ENCODE assay signal across 12 cellular contexts in the genomic region with DNA sequence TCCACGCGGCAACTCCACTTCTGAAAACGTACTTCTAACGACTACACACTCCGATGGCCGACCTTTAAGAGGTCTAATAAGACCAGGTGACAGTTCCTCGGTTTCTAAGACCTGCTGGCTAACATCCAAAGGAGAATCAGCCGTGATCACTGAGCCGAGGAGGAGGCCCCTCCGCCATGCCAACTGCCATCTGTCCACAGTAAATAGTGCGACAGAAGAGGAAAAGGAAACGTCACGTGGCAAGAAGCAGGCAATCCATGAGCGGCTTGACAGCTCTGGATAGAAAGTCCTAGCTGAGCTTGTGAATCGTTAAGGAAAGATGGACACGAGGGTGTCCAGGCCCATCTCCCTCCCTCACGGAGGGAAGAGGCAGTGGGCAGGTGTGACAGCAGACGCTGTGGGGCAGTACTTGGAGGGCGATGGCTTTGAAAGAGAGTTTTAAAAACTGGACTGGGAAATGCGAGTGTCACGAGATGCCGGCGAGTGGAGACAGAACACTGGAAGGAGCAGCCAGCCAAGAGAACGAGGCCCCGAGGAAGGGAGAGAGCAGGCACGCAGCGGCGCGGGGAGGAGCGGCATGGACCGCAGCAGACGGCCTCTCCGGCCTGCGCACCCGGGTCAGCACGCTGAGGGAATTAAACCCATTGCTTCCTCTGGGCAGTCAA.
A peak's percentile ranks its signal among the peaks of the same experiment; 100 is the strongest.
DNase-seq lines count a peak whose midpoint lies in the region; ATAC-seq and TF ChIP-seq lines count a peak whose summit lies in the region.
"Had no signal": no experiment of that assay in that cellular context is flagged by ENCODE, and none has a peak within 500 bp of the region (broad histone marks: within the 10 kb centered on the region; RNA-seq: fewer than 3 reads in every experiment).

No MANE protein-coding gene starts in this region.

- POLR2A ChIA-PET in activated CD4-positive, alpha-beta memory T cell treated with anti-CD3 and anti-CD28 coated beads for 36 hours (lab: Charles Lee), result no interaction called here

- H3K4me3 Mint-ChIP-seq in activated naive CD4-positive, alpha-beta T cell treated with anti-CD3 and anti-CD28 coated beads, Interleukin-2, amount 10 ng/mL, durations not matched to agents 7 days and 5 days, result no peak overlapping the region
- no peak overlapping the region for H3K4me3 Mint-ChIP-seq in activated CD4-positive, alpha-beta memory T cell treated with anti-CD3 and anti-CD28 coated beads for 36 hours
- H3K4me3 Mint-ChIP-seq: activated CD8-positive, alpha-beta memory T cell treated with anti-CD3 and anti-CD28 coated beads, Interleukin-2, amount 10 ng/mL, durations not matched to agents 7 days and 5 days; activated naive CD4-positive, alpha-beta T cell treated with anti-CD3 and anti-CD28 coated beads, Interleukin-2, amount 50 U/mL, for 24 hours had no signal

- H3K4me1 Mint-ChIP-seq in activated naive CD4-positive, alpha-beta T cell treated with anti-CD3 and anti-CD28 coated beads, Interleukin-2, amount 10 ng/mL, durations not matched to agents 7 days and 5 days, result peaks cover 11% of the 10 kb centered on the region
- no peaks in the 10 kb centered on the region for H3K4me1 Mint-ChIP-seq in activated CD4-positive, alpha-beta memory T cell treated with anti-CD3 and anti-CD28 coated beads for 36 hours (ENCODE audit: low read depth)
- H3K4me1 Mint-ChIP-seq: activated CD8-positive, alpha-beta memory T cell treated with anti-CD3 and anti-CD28 coated beads, Interleukin-2, amount 10 ng/mL, durations not matched to agents 7 days and 5 days had no signal

- H3K27ac Mint-ChIP-seq in activated naive CD4-positive, alpha-beta T cell treated with anti-CD3 and anti-CD28 coated beads, Interleukin-2, amount 10 ng/mL, durations not matched to agents 7 days and 5 days, result peak overlapping the region; percentile 24
- H3K27ac Mint-ChIP-seq in activated CD4-positive, alpha-beta memory T cell treated with anti-CD3 and anti-CD28 coated beads for 36 hours, result no peak overlapping the region
- H3K27ac Mint-ChIP-seq: activated CD8-positive, alpha-beta memory T cell treated with anti-CD3 and anti-CD28 coated beads, Interleukin-2, amount 10 ng/mL, durations not matched to agents 7 days and 5 days; activated naive CD4-positive, alpha-beta T cell treated with anti-CD3 and anti-CD28 coated beads, Interleukin-2, amount 50 U/mL, for 24 hours had no signal

- no peaks in the 10 kb centered on the region for H3K36me3 Mint-ChIP-seq in activated naive CD4-positive, alpha-beta T cell treated with anti-CD3 and anti-CD28 coated beads, Interleukin-2, amount 10 ng/mL, durations not matched to agents 7 days and 5 days
- peaks cover 4% of the 10 kb centered on the region for H3K36me3 Mint-ChIP-seq in activated CD4-positive, alpha-beta memory T cell treated with anti-CD3 and anti-CD28 coated beads for 36 hours
- H3K36me3 Mint-ChIP-seq: activated CD8-positive, alpha-beta memory T cell treated with anti-CD3 and anti-CD28 coated beads, Interleukin-2, amount 10 ng/mL, durations not matched to agents 7 days and 5 days had no signal

- peak overlapping the region in 14 of 59 donors; percentile 6 to 34 (median 13) for H3K4me3 ChIP-seq in dorsolateral prefrontal cortex
- H3K4me3 ChIP-seq: MG63 had no signal

- no peaks in the 10 kb centered on the region for H3K9me3 Mint-ChIP-seq in activated naive CD4-positive, alpha-beta T cell treated with anti-CD3 and anti-CD28 coated beads, Interleukin-2, amount 10 ng/mL, durations not matched to agents 7 days and 5 days
- H3K9me3 Mint-ChIP-seq in activated CD4-positive, alpha-beta memory T cell treated with anti-CD3 and anti-CD28 coated beads for 36 hours, result no peaks in the 10 kb centered on the region
- H3K9me3 Mint-ChIP-seq: activated naive CD4-positive, alpha-beta T cell treated with anti-CD3 and anti-CD28 coated beads, Interleukin-2, amount 50 U/mL, for 24 hours had no signal

- no peaks in the 10 kb centered on the region for H3K27me3 Mint-ChIP-seq in activated naive CD4-positive, alpha-beta T cell treated with anti-CD3 and anti-CD28 coated beads, Interleukin-2, amount 10 ng/mL, durations not matched to agents 7 days and 5 days
- H3K27me3 Mint-ChIP-seq in activated CD4-positive, alpha-beta memory T cell treated with anti-CD3 and anti-CD28 coated beads for 36 hours, result no peaks in the 10 kb centered on the region
- H3K27me3 Mint-ChIP-seq: activated CD8-positive, alpha-beta memory T cell treated with anti-CD3 and anti-CD28 coated beads, Interleukin-2, amount 10 ng/mL, durations not matched to agents 7 days and 5 days; activated naive CD4-positive, alpha-beta T cell treated with anti-CD3 and anti-CD28 coated beads, Interleukin-2, amount 50 U/mL, for 24 hours had no signal

- H3K27ac ChIP-seq in dorsolateral prefrontal cortex, result peak overlapping the region in 49 of 59 donors; percentile 7 to 92 (median 59)

- no peak for ATAC-seq in GM18498 (IDR thresholded peaks at IDR 0.05; ENCODE audit: unreplicated experiment)
- ATAC-seq in HG02678 (IDR thresholded peaks at IDR 0.05; ENCODE audit: unreplicated experiment), result no peak

- no peak for DNase-seq in activated naive CD4-positive, alpha-beta T cell treated with anti-CD3 and anti-CD28 coated beads, Interleukin-2, amount 10 ng/mL, durations not matched to agents 7 days and 5 days
- DNase-seq in activated naive CD4-positive, alpha-beta T cell (lab: John Stamatoyannopoulos, UW), result no peak
- DNase-seq in NCI-H524 (lab: John Stamatoyannopoulos, UW) (peak; percentile 98 to 99), dorsolateral prefrontal cortex (peak in 1 of 10 donors; percentile 84), UCSD-AML1 (lab: John Stamatoyannopoulos, UW; ENCODE audit: unreplicated experiment) (no peak)
- DNase-seq in activated CD4-positive, alpha-beta memory T cell treated with anti-CD3 and anti-CD28 coated beads for 36 hours, result no peak
- DNase-seq: stimulated activated CD4-positive, alpha-beta T cell treated with anti-CD3 and anti-CD28 coated beads, Interleukin-12 subunit alpha, Interleukin-12 subunit beta, amount 100 ng/mL, for 4 hours had no signal

- CTCF ChIA-PET in activated naive CD4-positive, alpha-beta T cell treated with anti-CD3 and anti-CD28 coated beads, Interleukin-2, amount 10 ng/mL, durations not matched to agents 7 days and 5 days (lab: Charles Lee), result interaction anchor here (0.6 to 1.9 kb wide), 2 partner anchors 172 to 336 kb away, joined by 3 to 8 read pairs; no protein-coding TSS in a partner anchor
- CTCF ChIA-PET in activated CD4-positive, alpha-beta memory T cell treated with anti-CD3 and anti-CD28 coated beads for 36 hours (lab: Charles Lee), result no interaction called here

- TF ChIP-seq CTCF in dorsolateral prefrontal cortex (IDR thresholded peaks at IDR 0.05 in 54 of 56, conservative IDR thresholded peaks at IDR 0.05 in 2 of 56; ENCODE audit: low read depth in 1 of 56, partially characterized antibody in 56 of 56), result no peak

- H3K27me3 ChIP-seq in dorsolateral prefrontal cortex, result no peaks in the 10 kb centered on the region
- H3K27me3 ChIP-seq: MG63 had no signal

- intact Hi-C loops in dorsolateral prefrontal cortex (cut with DNase I), result loop anchor here in 1 of 2 donors (10.0 kb wide), 1 partner anchor 70 kb away; a partner anchor contains a TSS
- intact Hi-C loops in activated CD4-positive, alpha-beta memory T cell treated with anti-CD3 and anti-CD28 coated beads for 36 hours (cut with micrococcal nuclease), result no loop called here

Comparison
In these comparisons a context has a peak if more than half of its experiments do, and no peak if none do; other contexts are left out.
1. DNase-seq: peak in NCI-H524 (2 of 2); none in activated naive CD4-positive, alpha-beta T cell treated with anti-CD3 and anti-CD28 coated beads, Interleukin-2, amount 10 ng/mL, durations not matched to agents 7 days and 5 days (single experiment), activated naive CD4-positive, alpha-beta T cell (0 of 4), UCSD-AML1 (single experiment) and activated CD4-positive, alpha-beta memory T cell treated with anti-CD3 and anti-CD28 coated beads for 36 hours (single experiment).